Comparison of ENCODE assay signal across 8 cellular contexts in the genomic region with DNA sequence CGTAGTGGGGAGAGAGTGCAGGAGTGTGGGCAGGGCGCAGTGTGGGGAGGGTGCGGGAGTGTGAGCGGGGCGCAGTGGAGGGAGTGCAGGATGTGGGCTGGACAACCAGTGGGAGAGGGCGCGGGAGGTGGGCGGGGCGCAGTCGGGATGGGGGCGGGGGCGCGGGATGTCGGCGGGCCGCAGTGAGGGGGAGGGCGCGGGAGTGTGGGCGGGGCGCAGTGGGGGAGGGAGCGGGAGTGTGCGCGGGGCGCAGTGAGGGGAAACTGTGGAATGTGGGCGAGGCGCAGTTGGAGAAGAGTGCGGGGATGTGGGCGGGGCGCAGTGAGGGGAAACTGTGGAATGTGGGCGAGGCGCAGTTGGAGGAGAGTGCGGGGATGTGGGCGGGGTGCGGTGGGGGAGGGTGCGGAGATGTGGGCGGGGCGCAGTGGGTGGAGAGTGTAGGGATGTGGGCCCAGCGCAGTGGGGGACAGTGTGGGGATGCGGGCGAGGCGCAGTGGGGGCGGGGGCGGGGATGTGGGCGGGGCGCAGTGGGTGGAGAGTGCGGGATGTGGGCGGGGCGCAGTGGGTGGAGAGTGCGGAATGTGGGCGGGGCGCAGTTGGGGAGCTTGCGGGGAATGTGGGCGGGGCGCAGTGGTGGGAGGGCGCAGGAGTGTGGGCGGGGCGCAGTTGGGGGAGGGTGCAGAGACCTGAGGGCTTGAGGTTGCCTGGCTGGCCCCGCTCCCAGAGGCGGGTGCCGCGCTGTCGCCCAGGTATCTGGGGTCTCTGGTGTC. TPM values are rescaled to one million over a fixed set of nuclear protein-coding genes. Genes with fewer than 3 reads are reported as not detected.
DNase-seq lines count a peak whose midpoint lies in the region; ATAC-seq, FAIRE-seq and TF ChIP-seq lines count a peak whose summit lies in the region.

TSS of gene NXNL2 (plus strand) at position 723 of the 770 bp plus-strand sequence. CDS start 257 bp downstream, outside the sequence.

- no peaks in the 10 kb centered on the region for H3K9me3 ChIP-seq in heart right ventricle
- no peaks in the 10 kb centered on the region for H3K9me3 ChIP-seq in parathyroid adenoma (ENCODE audit: control insufficient read depth, low read length)

- H3K4me1 Mint-ChIP-seq in activated naive CD8-positive, alpha-beta T cell treated with anti-CD3 and anti-CD28 coated beads, Interleukin-2, amount 50 U/mL, for 24 hours = peaks cover 18% of the 10 kb centered on the region

- intact Hi-C loops in heart right ventricle (cut with DNase I) = loop anchor here in 1 of 10 donors (10.0 kb wide), 1 partner anchor 120 kb away; no protein-coding TSS in a partner anchor

- no peaks in the 10 kb centered on the region for H3K36me3 Mint-ChIP-seq in activated naive CD8-positive, alpha-beta T cell treated with anti-CD3 and anti-CD28 coated beads, Interleukin-2, amount 50 U/mL, for 24 hours (ENCODE audit: low read depth)

- H3K27ac ChIP-seq in heart right ventricle (peak within 1 kb of the TSS in 5 of 10 donors; percentile 22 to 67 (median 48)), parathyroid adenoma (peak within 1 kb of the TSS; percentile 53)

- H3K9ac ChIP-seq in parathyroid adenoma = no peak within 1 kb of the TSS

- peaks cover 58% of the 10 kb centered on the region for H3K27me3 Mint-ChIP-seq in activated naive CD8-positive, alpha-beta T cell treated with anti-CD3 and anti-CD28 coated beads, Interleukin-2, amount 50 U/mL, for 24 hours

- H3K4me3 ChIP-seq in heart right ventricle (peak within 1 kb of the TSS; percentile 19 to 50 (median 40)), parathyroid adenoma (ENCODE audit: low read depth, low read length) (peak within 1 kb of the TSS; percentile 54)

- no peaks in the 10 kb centered on the region for H3K79me2 ChIP-seq in parathyroid adenoma

- no peak for FAIRE-seq in D721Med (lab: Jason Lieb, UNC)

- H3K27me3 ChIP-seq in heart right ventricle (peaks cover 5 to 61% (median 36%) of the 10 kb centered on the region in 7 donors), parathyroid adenoma (ENCODE audit: control insufficient read depth, insufficient read depth, low read length) (no peaks in the 10 kb centered on the region)

- peaks cover 3% of the 10 kb centered on the region for H3K9me3 Mint-ChIP-seq in activated naive CD8-positive, alpha-beta T cell treated with anti-CD3 and anti-CD28 coated beads, Interleukin-2, amount 50 U/mL, for 24 hours

- peak; percentile 29 for ATAC-seq in activated naive CD8-positive, alpha-beta T cell treated with anti-CD3 and anti-CD28 coated beads, Interleukin-2, amount 50 U/mL, for 24 hours
- peak; percentile 44 to 81 (median 70) for ATAC-seq in heart right ventricle
- no peak for ATAC-seq in GM19328 (IDR thresholded peaks at IDR 0.05; ENCODE audit: unreplicated experiment)
- no peak for ATAC-seq in GM19395 (IDR thresholded peaks at IDR 0.05; ENCODE audit: unreplicated experiment)
- ATAC-seq in HG02642 (IDR thresholded peaks at IDR 0.05; ENCODE audit: poor library complexity, unreplicated experiment) = no peak

- no peaks in the 10 kb centered on the region for H3K36me3 ChIP-seq in heart right ventricle
- H3K36me3 ChIP-seq in parathyroid adenoma (ENCODE audit: control insufficient read depth, insufficient read depth, low read length) = no peaks in the 10 kb centered on the region

- H3K4me1 ChIP-seq in heart right ventricle (peaks cover 6 to 37% (median 14%) of the 10 kb centered on the region in 9 donors), parathyroid adenoma (no peaks in the 10 kb centered on the region)

- no peak within 1 kb of the TSS for H3K27ac Mint-ChIP-seq in activated naive CD8-positive, alpha-beta T cell treated with anti-CD3 and anti-CD28 coated beads, Interleukin-2, amount 50 U/mL, for 24 hours

- TF ChIP-seq CTCF in D721Med (IDR thresholded peaks at IDR 0.05; ENCODE audit: insufficient read depth, missing control alignments) (no peak), heart right ventricle (IDR thresholded peaks at IDR 0.05) (no peak), parathyroid adenoma (IDR thresholded peaks at IDR 0.05) (no peak)

- WGBS in heart right ventricle, 2 donors = 1 to 2% methylated on average over 43 to 60 of the region's 62 CpGs

- peak within 1 kb of the TSS; percentile 93 for H2AFZ ChIP-seq in parathyroid adenoma

- peak within 1 kb of the TSS; percentile 14 for H3K4me3 Mint-ChIP-seq in activated naive CD8-positive, alpha-beta T cell treated with anti-CD3 and anti-CD28 coated beads, Interleukin-2, amount 50 U/mL, for 24 hours

- DNase-seq in D721Med (ENCODE audit: insufficient read length, low spot score) (peak; percentile 55), NCI-H82 treated with DMSO at 0.1 percent for 48 hours (lab: John Stamatoyannopoulos, UW; ENCODE audit: unreplicated experiment) (peak; percentile 22), heart right ventricle (peak; percentile 59 to 79)
- DNase-seq in activated naive CD8-positive, alpha-beta T cell treated with anti-CD3 and anti-CD28 coated beads, Interleukin-2, amount 50 U/mL, for 24 hours = peak; percentile 19

- peak within 1 kb of the TSS; percentile 74 for H3K4me2 ChIP-seq in parathyroid adenoma (ENCODE audit: low read length)

RNA-seq across cellular contexts. Expression of gene NXNL2, which starts in this region (rescaled TPM):
- total RNA-seq in heart right ventricle = not detected
- under 1 TPM in 1 of 2 donors, not detected in 1; 0.09 TPM for polyA plus RNA-seq in heart right ventricle

Comparison
In these comparisons a context has a peak if more than half of its experiments do, and no peak if none do; other contexts are left out.
1. Peak in DNase-seq, ATAC-seq and H3K4me3 ChIP-seq in heart right ventricle; RNA of the gene not detected or under 1 TPM.
2. DNase-seq: peak in every context shown above with its lines; median percentile 69 in heart right ventricle; 55 in D721Med; 22 in NCI-H82 treated with DMSO at 0.1 percent for 48 hours; 19 in activated naive CD8-positive, alpha-beta T cell treated with anti-CD3 and anti-CD28 coated beads, Interleukin-2, amount 50 U/mL, for 24 hours.